ENCODE assay signal across 7 cellular contexts in the genomic region with DNA sequence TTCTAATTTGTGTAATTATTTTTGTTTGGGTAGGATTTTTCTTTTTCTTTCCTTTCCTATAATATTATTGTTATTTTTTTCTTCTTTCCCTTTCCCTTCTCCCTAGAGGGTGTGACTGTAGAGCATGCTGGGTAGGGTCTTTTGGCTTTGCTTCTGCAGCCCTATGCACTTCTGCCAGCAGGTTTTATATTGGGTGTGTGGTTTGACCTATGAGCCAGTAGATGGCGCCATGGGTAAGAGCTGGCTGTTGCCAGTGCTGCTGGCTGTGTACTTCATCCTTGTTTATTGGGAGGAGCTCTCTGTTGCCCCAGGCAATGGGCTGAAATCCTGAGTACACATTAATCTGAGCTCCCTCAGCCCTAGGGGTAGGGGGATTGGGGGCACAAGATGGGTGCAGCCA.
DNase-seq lines count a peak whose midpoint lies in the region; ATAC-seq, FAIRE-seq and TF ChIP-seq lines count a peak whose summit lies in the region.
"Not testable (repeated sequence)": the region's sequence is repeated elsewhere in the genome, so short reads cannot be mapped to it uniquely, and the experiment has no call there.

No MANE protein-coding gene starts in this region.

- not testable (repeated sequence) for DNase-seq in RWPE2 (ENCODE audit: low spot score); K562 (ENCODE audit: extremely low read depth in 1 of 4, low spot score in 3 of 4); left lobe of liver (ENCODE audit: low spot score)

- TF ChIP-seq CTCF in C4-2B (conservative IDR thresholded peaks at IDR 0.05) (peak; percentile 72), Loucy (conservative IDR thresholded peaks at IDR 0.05; ENCODE audit: low read length) (peak; percentile 23; the same call in 1 of the 2 replicates), OCI-LY1 (IDR thresholded peaks at IDR 0.05; ENCODE audit: low read length) (peak; percentile 22; the same call in 1 of the 2 replicates), RWPE2 (IDR thresholded peaks at IDR 0.05; ENCODE audit: poor library complexity, severe bottlenecking) (peak; percentile 47)
- not testable (repeated sequence) for TF ChIP-seq CTCF in HEK293 (tag by site-specific recombination; IDR thresholded peaks at IDR 0.05); K562 (IDR thresholded peaks at IDR 0.05 in 2 of 3, conservative IDR thresholded peaks at IDR 0.05 in 1 of 3; ENCODE audit: insufficient read depth in 2 of 3, low read depth in 1 of 3, low read length in 3 of 3)

- H3F3A ChIP-seq in Loucy (ENCODE audit: low read depth); OCI-LY1 (ENCODE audit: insufficient read depth, low read length): not testable (repeated sequence)

- H3K79me2 ChIP-seq in Loucy (ENCODE audit: insufficient read depth, low read length); OCI-LY1 (ENCODE audit: insufficient read depth, low read length); K562 (ENCODE audit: control insufficient read depth, insufficient read depth, low read length): not testable (repeated sequence)

- intact Hi-C loops in K562 (cut with micrococcal nuclease): not testable (repeated sequence)

- BruUV-seq in K562 (replicated peaks; lab: Mats Ljungman, UMichigan): not testable (repeated sequence)

- CTCF ChIA-PET in HEK293 (lab: Yijun Ruan, JAX); K562 (lab: Yijun Ruan, JAX; ENCODE audit: low intra/inter-chr PET ratio): not testable (repeated sequence)

- FAIRE-seq in K562 (lab: Jason Lieb, UNC): not testable (repeated sequence)

- in situ Hi-C loops in K562 (cut with MboI): loop anchor here (25.0 kb wide), 1 partner anchor 777 kb away; no protein-coding TSS in a partner anchor

- POLR2A ChIA-PET in HEK293 (lab: Yijun Ruan, JAX); K562 (lab: Yijun Ruan, JAX): not testable (repeated sequence)

- not testable (repeated sequence) for H3K9me1 ChIP-seq in K562 (ENCODE audit: control insufficient read depth, insufficient read depth, low read length)

- H3K36me3 ChIP-seq in HEK293 (ENCODE audit: control insufficient read depth in 2 of 2, insufficient read depth in 1 of 2, low read length in 2 of 2); Loucy (ENCODE audit: insufficient read depth, low read length); OCI-LY1 (ENCODE audit: insufficient read depth, low read length); RWPE2 (ENCODE audit: low read depth); K562 (ENCODE audit: control insufficient read depth, insufficient read depth, low read length): not testable (repeated sequence)

- not testable (repeated sequence) for TF ChIP-seq POLR2A in K562 (conservative IDR thresholded peaks at IDR 0.05)

- not testable (repeated sequence) for H3K4me3 ChIP-seq in HEK293 (ENCODE audit: low read depth, low read length); Loucy (ENCODE audit: low read length, poor library complexity, severe bottlenecking); OCI-LY1 (ENCODE audit: low read depth, low read length, poor library complexity, severe bottlenecking); RWPE2 (ENCODE audit: severe bottlenecking); K562

- not testable (repeated sequence) for H3K27ac ChIP-seq in C4-2B; HEK293 (ENCODE audit: extremely low read depth, low read depth, low read length); OCI-LY1 (ENCODE audit: low read depth, low read length, poor library complexity, severe bottlenecking); RWPE2 (ENCODE audit: poor library complexity, severe bottlenecking); K562 (ENCODE audit: extremely low read depth, low read depth, low read length)

- 0% methylated on average over 1 of the region's 1 CpG for WGBS in K562 (ENCODE audit: insufficient coverage, low coverage, missing lambda C conversion rate)

- H3K4me1 ChIP-seq in HEK293 (ENCODE audit: control insufficient read depth, insufficient read depth, low read length); Loucy (ENCODE audit: insufficient read depth, low read length, poor library complexity, severe bottlenecking); OCI-LY1 (ENCODE audit: insufficient read depth, low read length, severe bottlenecking); RWPE2 (ENCODE audit: insufficient read depth, poor library complexity, severe bottlenecking); K562 (replicated peaks in 1 of 2; ENCODE audit: control insufficient read depth in 2 of 2, insufficient read depth in 2 of 2, low read length in 2 of 2): not testable (repeated sequence)

- not testable (repeated sequence) for TF ChIP-seq EP300 in K562 (IDR thresholded peaks at IDR 0.05; ENCODE audit: low read length)

- H3K27me3 ChIP-seq in Loucy (ENCODE audit: insufficient read depth, low read length, poor library complexity, severe bottlenecking); OCI-LY1 (ENCODE audit: insufficient read depth, low read length); RWPE2 (ENCODE audit: insufficient read depth, poor library complexity, severe bottlenecking); K562 (ENCODE audit: control insufficient read depth in 2 of 2, insufficient read depth in 2 of 2, low read length in 2 of 2): not testable (repeated sequence)

- peak in 1 of 2 experiments; percentile 42; a peak in 2 of 4 replicates for TF ChIP-seq RAD21 in K562 (CRISPR knock-in tag; conservative IDR thresholded peaks at IDR 0.05 in 1 of 2, IDR thresholded peaks at IDR 0.05 in 1 of 2)

- H3K4me2 ChIP-seq in Loucy (ENCODE audit: low read depth, low read length, poor library complexity, severe bottlenecking); OCI-LY1 (ENCODE audit: low read length); K562 (ENCODE audit: insufficient read depth, low read length): not testable (repeated sequence)

- H3K9me2 ChIP-seq in Loucy (replicated peaks; ENCODE audit: low read depth, low read length); OCI-LY1 (ENCODE audit: low read depth, low read length): not testable (repeated sequence)

- ATAC-seq in RWPE2 (ENCODE audit: low read depth); K562: not testable (repeated sequence)
- ATAC-seq in left lobe of liver: peak; percentile 29

- not testable (repeated sequence) for H4K20me1 ChIP-seq in Loucy (ENCODE audit: insufficient read depth, low read length, poor library complexity, severe bottlenecking); OCI-LY1 (ENCODE audit: insufficient read depth, low read length); K562 (replicated peaks; ENCODE audit: control insufficient read depth, insufficient read depth, low read length)

- H3K9ac ChIP-seq in Loucy (ENCODE audit: low read depth, low read length, poor library complexity, severe bottlenecking); OCI-LY1 (ENCODE audit: low read length); K562 (ENCODE audit: insufficient read depth in 1 of 2, low read depth in 2 of 2, low read length in 2 of 2): not testable (repeated sequence)

- not testable (repeated sequence) for H3K9me3 ChIP-seq in HEK293 (ENCODE audit: control insufficient read depth, insufficient read depth, low read depth, low read length); Loucy (ENCODE audit: insufficient read depth, low read depth, low read length); OCI-LY1 (ENCODE audit: low read length); K562 (replicated peaks; ENCODE audit: control insufficient read depth, insufficient read depth, low read depth, low read length)
- peaks cover 13% of the 10 kb centered on the region for H3K9me3 ChIP-seq in RWPE2 (ENCODE audit: severe bottlenecking)

- H2AFZ ChIP-seq in Loucy (ENCODE audit: low read length); OCI-LY1 (ENCODE audit: low read length); K562 (ENCODE audit: low read depth, low read length): not testable (repeated sequence)

TF ChIP-seq in HEK293, 187 proteins besides CTCF, POLR2A, EP300 and RAD21:
- TF ChIP-seq ZNF654 (tag by site-specific recombination; IDR thresholded peaks at IDR 0.05; ENCODE audit: low read depth): peak; percentile 20; the same call in 1 of the 2 replicates

TF ChIP-seq in K562, 482 proteins besides CTCF, POLR2A, EP300 and RAD21:
- peak; percentile 20; the same call in 1 of the 2 replicates for TF ChIP-seq RFX1 (IDR thresholded peaks at IDR 0.05)
